ENCODE assay signal across 14 cellular contexts in genomic region chr12:117360222-117360550, GRCh38. TPM values are rescaled to one million over a fixed set of nuclear protein-coding genes. Genes with fewer than 3 reads are reported as not detected.
DNase-seq lines count a peak whose midpoint lies in the region; TF ChIP-seq lines count a peak whose summit lies in the region.
"Had no signal": no experiment of that assay in that cellular context is flagged by ENCODE, and none has a peak within 500 bp of the region (broad histone marks: within the 10 kb centered on the region; RNA-seq: fewer than 3 reads in every experiment).

No MANE protein-coding gene starts in this region.

- H3K9me3 ChIP-seq in HUES6 (ENCODE audit: control insufficient read depth, insufficient read depth, low read depth, low read length) (no peaks in the 10 kb centered on the region), skeletal muscle tissue (ENCODE audit: control insufficient read depth in 3 of 3, low read length in 3 of 3) (no peaks in the 10 kb centered on the region), HAP-1 (no peaks in the 10 kb centered on the region)

- H3K9ac ChIP-seq in HUES6 (ENCODE audit: low read length) = peak overlapping the region; percentile 42
- peak overlapping the region in 2 of 3 donors; percentile 38 to 81 for H3K9ac ChIP-seq in skeletal muscle tissue (ENCODE audit: low read depth in 1 of 3, low read length in 3 of 3)

- H3K27me3 ChIP-seq in HUES6 (ENCODE audit: control insufficient read depth, insufficient read depth, low read length) = peaks cover 95% of the 10 kb centered on the region
- H3K27me3 ChIP-seq in kidney epithelial cell (ENCODE audit: control insufficient read depth, insufficient read depth, low read length) = peaks cover 70% of the 10 kb centered on the region
- H3K27me3 ChIP-seq in skeletal muscle tissue (ENCODE audit: control insufficient read depth in 3 of 3, insufficient read depth in 3 of 3, low read length in 3 of 3) = peaks cover 8 to 32% (median 13%) of the 10 kb centered on the region in 3 donors
- H3K27me3 ChIP-seq in HAP-1 (ENCODE audit: low read depth) = peaks cover 22% of the 10 kb centered on the region

- no peaks in the 10 kb centered on the region for H3K36me3 ChIP-seq in HUES6 (ENCODE audit: control insufficient read depth, insufficient read depth, low read length)
- H3K36me3 ChIP-seq in kidney epithelial cell (ENCODE audit: control insufficient read depth, insufficient read depth, low read length) = no peaks in the 10 kb centered on the region
- H3K36me3 ChIP-seq in skeletal muscle tissue (ENCODE audit: control insufficient read depth in 3 of 3, insufficient read depth in 3 of 3, low read length in 3 of 3) = no peaks in the 10 kb centered on the region
- H3K36me3 ChIP-seq in HAP-1 (replicated peaks) = no peaks in the 10 kb centered on the region

- intact Hi-C loops in posterior vena cava (cut with DNase I) = no loop called here

- H3K27ac ChIP-seq in HUES6 (ENCODE audit: low read depth, low read length) = no peak overlapping the region
- no peak overlapping the region for H3K27ac ChIP-seq in skeletal muscle tissue (ENCODE audit: low read depth, low read length)

- in situ Hi-C loops in HAP-1 (cut with MboI; ENCODE audit: low sequenced_read_pairs) = no loop called here

- DNase-seq in ecto neural progenitor cell (ENCODE audit: low spot score) = peak; percentile 60
- DNase-seq in kidney epithelial cell (ENCODE audit: low read depth) = no peak
- DNase-seq in DMS153 (lab: John Stamatoyannopoulos, UW) = no peak
- DNase-seq in HAP-1 (ENCODE audit: low spot score in 2 of 2) = no peak
- DNase-seq in posterior vena cava (ENCODE audit: low spot score) = no peak
- no peak for DNase-seq in CD1c-positive myeloid dendritic cell (ENCODE audit: extremely low spot score)
- DNase-seq: activated CD4-positive, alpha-beta T cell treated with anti-CD3 and anti-CD28 coated beads for 48 hours; activated naive CD4-positive, alpha-beta T cell treated with anti-CD3 and anti-CD28 coated beads, Interleukin-2, amount 10 ng/mL, durations not matched to agents 7 days and 5 days; NCI-H187 treated with DMSO at 0.1 percent for 48 hours; T1000 had no signal

- peak overlapping the region; percentile 94 for H3K4me3 ChIP-seq in HUES6 (ENCODE audit: low read depth, low read length)
- H3K4me3 ChIP-seq in kidney epithelial cell (ENCODE audit: low read depth, low read length) = peak overlapping the region; percentile 3
- H3K4me3 ChIP-seq in skeletal muscle tissue (ENCODE audit: low read length in 3 of 3) = peak overlapping the region in 2 of 3 donors; percentile 57 to 71
- no peak overlapping the region for H3K4me3 ChIP-seq in HAP-1

- TF ChIP-seq CTCF in kidney epithelial cell (IDR thresholded peaks at IDR 0.05; ENCODE audit: insufficient read depth, low read length, poor library complexity, severe bottlenecking) = no peak

- H3K4me1 ChIP-seq in HUES6 (ENCODE audit: control insufficient read depth, insufficient read depth, low read length) = 0 out of 2 replicates have a peak, but pooled peaks cover 3% of the 10 kb centered on the region
- peaks cover 0 to 10% (median 6%) of the 10 kb centered on the region in 3 donors for H3K4me1 ChIP-seq in skeletal muscle tissue (ENCODE audit: control insufficient read depth in 3 of 3, insufficient read depth in 3 of 3, low read length in 3 of 3)
- H3K4me1 ChIP-seq in HAP-1 = no peaks in the 10 kb centered on the region

RNA-seq across cellular contexts. Expression of gene NOS1, which starts 1.2 kb away (rescaled TPM):
- total RNA-seq in kidney epithelial cell = 0.04 TPM in 1 of 2 replicates, not detected in the other
- 0.52 TPM for total RNA-seq in skeletal muscle tissue
- under 1 TPM; 0.60 to 0.86 TPM for total RNA-seq in posterior vena cava
- total RNA-seq: M059J, SK-MEL-5 had no signal
